ENCODE assay signal across 8 cellular contexts in the genomic region with DNA sequence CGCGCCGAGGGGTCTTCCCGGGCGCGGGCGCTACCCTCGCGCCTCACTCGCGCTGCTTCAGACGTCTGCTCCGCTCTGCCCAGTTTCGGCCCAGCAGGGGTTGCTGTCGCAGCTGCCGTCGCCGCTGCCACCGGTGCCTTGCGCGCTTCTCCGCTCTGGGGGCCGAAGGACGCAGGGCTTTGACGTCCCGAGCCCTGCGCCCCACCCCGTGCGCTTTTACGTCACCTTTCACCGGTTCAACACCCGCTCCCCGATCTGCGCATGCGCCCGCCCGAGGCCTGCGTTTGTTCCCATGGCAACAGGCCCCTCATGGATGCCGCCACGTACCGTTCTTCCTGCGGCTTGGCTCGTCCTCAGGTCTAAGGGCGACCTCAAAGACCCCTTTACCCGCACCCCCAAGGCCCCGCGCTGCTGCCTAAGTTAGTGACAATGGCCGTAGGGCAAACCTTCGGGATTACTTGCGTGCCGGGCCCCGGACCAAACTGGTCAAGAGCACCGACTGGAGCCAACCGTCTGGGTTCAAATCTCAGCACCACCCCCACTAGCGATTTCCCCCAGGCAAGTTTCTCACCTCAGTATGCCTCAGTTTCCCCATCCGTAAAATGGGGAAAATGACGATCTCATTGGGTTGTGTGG. TPM values are rescaled to one million over a fixed set of nuclear protein-coding genes. Genes with fewer than 3 reads are reported as not detected.
DNase-seq lines count a peak whose midpoint lies in the region; ATAC-seq and TF ChIP-seq lines count a peak whose summit lies in the region.

No MANE protein-coding gene starts in this region.

- no peaks in the 10 kb centered on the region for H3K9me3 Mint-ChIP-seq in activated naive CD8-positive, alpha-beta T cell treated with anti-CD3 and anti-CD28 coated beads for 36 hours

- ATAC-seq in HG02623 (IDR thresholded peaks at IDR 0.05; ENCODE audit: unreplicated experiment) = peak; percentile 35
- peak; percentile 36 for ATAC-seq in SK-N-SH treated with all-trans-retinoic acid at 6 μM for 48 hours
- ATAC-seq in Right ventricle myocardium inferior = peak; percentile 62

- H3K27ac Mint-ChIP-seq in activated naive CD8-positive, alpha-beta T cell treated with anti-CD3 and anti-CD28 coated beads for 36 hours = peak overlapping the region; percentile 80

- TF ChIP-seq EP300 in ovary (IDR thresholded peaks at IDR 0.05) = peak; percentile 36

- H3K4me1 Mint-ChIP-seq in activated naive CD8-positive, alpha-beta T cell treated with anti-CD3 and anti-CD28 coated beads for 36 hours = peaks cover 28% of the 10 kb centered on the region

- H3K9me3 ChIP-seq in ovary = no peaks in the 10 kb centered on the region
- H3K9me3 ChIP-seq in thyroid gland = no peaks in the 10 kb centered on the region

- DNase-seq in GM10266 (ENCODE audit: extremely low spot score) (peak; percentile 99), NCI-H1092 treated with DMSO at 0.1 percent for 48 hours (lab: John Stamatoyannopoulos, UW) (peak; percentile 99), Right ventricle myocardium inferior (ENCODE audit: missing footprints) (peak; percentile 99), ovary (peak; percentile 96 to 98 (median 98)), thyroid gland (peak; percentile 99)
- peak; percentile 99 for DNase-seq in activated naive CD8-positive, alpha-beta T cell treated with anti-CD3 and anti-CD28 coated beads for 36 hours

- H3K4me3 ChIP-seq in ovary (peak overlapping the region; percentile 80), thyroid gland (replicated peaks in 1 of 3) (peak overlapping the region; percentile 33 to 83 (median 56))

- peaks cover 8% of the 10 kb centered on the region for H3K36me3 Mint-ChIP-seq in activated naive CD8-positive, alpha-beta T cell treated with anti-CD3 and anti-CD28 coated beads for 36 hours

- H3K36me3 ChIP-seq in ovary (no peaks in the 10 kb centered on the region), thyroid gland (peaks cover 0 to 3% of the 10 kb centered on the region in 2 donors)

- peaks cover 13% of the 10 kb centered on the region for H3K4me1 ChIP-seq in ovary (ENCODE audit: insufficient read depth)
- H3K4me1 ChIP-seq in thyroid gland = peaks cover 27 to 31% of the 10 kb centered on the region in 2 donors

- 1% methylated on average over 54 to 57 of the region's 57 CpGs for WGBS in ovary, 3 donors
- 1% methylated on average over 22 to 28 of the region's 57 CpGs for WGBS in thyroid gland, 2 donors

- intact Hi-C loops in Right ventricle myocardium inferior (cut with DNase I) (loop anchor here (5.0 kb wide), 2 partner anchors 99 to 156 kb away; a partner anchor contains a TSS), ovary (cut with DNase I) (loop anchor here in 3 of 4 donors (2.0 to 10.0 kb wide), 4 partner anchors 64 to 156 kb away; a partner anchor contains a TSS), thyroid gland (cut with DNase I) (loop anchor here (5.0 to 10.0 kb wide), 2 partner anchors 116 to 154 kb away; a partner anchor contains a TSS)

- H3K4me3 Mint-ChIP-seq in activated naive CD8-positive, alpha-beta T cell treated with anti-CD3 and anti-CD28 coated beads for 36 hours = peak overlapping the region; percentile 89

- H3K27me3 Mint-ChIP-seq in activated naive CD8-positive, alpha-beta T cell treated with anti-CD3 and anti-CD28 coated beads for 36 hours = peaks cover 3% of the 10 kb centered on the region

- peak; percentile 48 for TF ChIP-seq POLR2A in ovary (IDR thresholded peaks at IDR 0.05)
- TF ChIP-seq POLR2A in thyroid gland (IDR thresholded peaks at IDR 0.05) = peak; percentile 68 to 69

- H3K27ac ChIP-seq in ovary (peak overlapping the region; percentile 42 to 79), thyroid gland (peak overlapping the region; percentile 93 to 99 (median 95))

- no peak for TF ChIP-seq CTCF in GM10266 (IDR thresholded peaks at IDR 0.05; ENCODE audit: control insufficient read depth, insufficient read depth, low read depth, missing control alignments)
- TF ChIP-seq CTCF in ovary (IDR thresholded peaks at IDR 0.05) = peak in 1 of 3 donors; percentile 6
- TF ChIP-seq CTCF in thyroid gland (IDR thresholded peaks at IDR 0.05) = no peak

- no peaks in the 10 kb centered on the region for H3K27me3 ChIP-seq in ovary
- H3K27me3 ChIP-seq in thyroid gland = no peaks in the 10 kb centered on the region

TF ChIP-seq in SK-N-SH treated with all-trans-retinoic acid at 6 μM for 48 hours, 23 proteins besides CTCF, POLR2A, EP300 and RAD21 (continues in another document):
- TF ChIP-seq PPARA (CRISPR knock-in tag; IDR thresholded peaks at IDR 0.05; ENCODE audit: borderline replicate concordance) (no peak), RARB (CRISPR knock-in tag; IDR thresholded peaks at IDR 0.05) (no peak), CSDC2 (CRISPR knock-in tag; IDR thresholded peaks at IDR 0.05) (no peak), ZNF8 (CRISPR knock-in tag; IDR thresholded peaks at IDR 0.05) (no peak), ARNTL (CRISPR knock-in tag; IDR thresholded peaks at IDR 0.05; ENCODE audit: borderline replicate concordance, low read depth) (no peak)
- TF ChIP-seq, protein P1, sequence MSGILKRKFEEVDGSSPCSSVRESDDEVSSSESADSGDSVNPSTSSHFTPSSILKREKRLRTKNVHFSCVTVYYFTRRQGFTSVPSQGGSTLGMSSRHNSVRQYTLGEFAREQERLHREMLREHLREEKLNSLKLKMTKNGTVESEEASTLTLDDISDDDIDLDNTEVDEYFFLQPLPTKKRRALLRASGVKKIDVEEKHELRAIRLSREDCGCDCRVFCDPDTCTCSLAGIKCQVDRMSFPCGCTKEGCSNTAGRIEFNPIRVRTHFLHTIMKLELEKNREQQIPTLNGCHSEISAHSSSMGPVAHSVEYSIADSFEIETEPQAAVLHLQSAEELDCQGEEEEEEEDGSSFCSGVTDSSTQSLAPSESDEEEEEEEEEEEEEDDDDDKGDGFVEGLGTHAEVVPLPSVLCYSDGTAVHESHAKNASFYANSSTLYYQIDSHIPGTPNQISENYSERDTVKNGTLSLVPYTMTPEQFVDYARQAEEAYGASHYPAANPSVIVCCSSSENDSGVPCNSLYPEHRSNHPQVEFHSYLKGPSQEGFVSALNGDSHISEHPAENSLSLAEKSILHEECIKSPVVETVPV (CRISPR knock-in tag; IDR thresholded peaks at IDR 0.05) = no peak
- TF ChIP-seq, protein P2, sequence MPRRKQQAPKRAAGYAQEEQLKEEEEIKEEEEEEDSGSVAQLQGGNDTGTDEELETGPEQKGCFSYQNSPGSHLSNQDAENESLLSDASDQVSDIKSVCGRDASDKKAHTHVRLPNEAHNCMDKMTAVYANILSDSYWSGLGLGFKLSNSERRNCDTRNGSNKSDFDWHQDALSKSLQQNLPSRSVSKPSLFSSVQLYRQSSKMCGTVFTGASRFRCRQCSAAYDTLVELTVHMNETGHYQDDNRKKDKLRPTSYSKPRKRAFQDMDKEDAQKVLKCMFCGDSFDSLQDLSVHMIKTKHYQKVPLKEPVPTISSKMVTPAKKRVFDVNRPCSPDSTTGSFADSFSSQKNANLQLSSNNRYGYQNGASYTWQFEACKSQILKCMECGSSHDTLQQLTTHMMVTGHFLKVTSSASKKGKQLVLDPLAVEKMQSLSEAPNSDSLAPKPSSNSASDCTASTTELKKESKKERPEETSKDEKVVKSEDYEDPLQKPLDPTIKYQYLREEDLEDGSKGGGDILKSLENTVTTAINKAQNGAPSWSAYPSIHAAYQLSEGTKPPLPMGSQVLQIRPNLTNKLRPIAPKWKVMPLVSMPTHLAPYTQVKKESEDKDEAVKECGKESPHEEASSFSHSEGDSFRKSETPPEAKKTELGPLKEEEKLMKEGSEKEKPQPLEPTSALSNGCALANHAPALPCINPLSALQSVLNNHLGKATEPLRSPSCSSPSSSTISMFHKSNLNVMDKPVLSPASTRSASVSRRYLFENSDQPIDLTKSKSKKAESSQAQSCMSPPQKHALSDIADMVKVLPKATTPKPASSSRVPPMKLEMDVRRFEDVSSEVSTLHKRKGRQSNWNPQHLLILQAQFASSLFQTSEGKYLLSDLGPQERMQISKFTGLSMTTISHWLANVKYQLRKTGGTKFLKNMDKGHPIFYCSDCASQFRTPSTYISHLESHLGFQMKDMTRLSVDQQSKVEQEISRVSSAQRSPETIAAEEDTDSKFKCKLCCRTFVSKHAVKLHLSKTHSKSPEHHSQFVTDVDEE (CRISPR knock-in tag; IDR thresholded peaks at IDR 0.05) = no peak

RNA-seq across cellular contexts. Expression of a gene that starts 0.6 kb away (rescaled TPM):
- total RNA-seq in activated naive CD8-positive, alpha-beta T cell treated with anti-CD3 and anti-CD28 coated beads for 36 hours = 10 to 100 TPM; 49.7 to 50.5 TPM
- total RNA-seq in Right ventricle myocardium inferior = 67.3 TPM
- total RNA-seq in ovary = 10 to 100 TPM; 15.8 to 66.1 (median 34.6) TPM
- polyA plus RNA-seq in ovary = 10 to 100 TPM in 1 of 2 donors, 1 to 10 TPM in 1; 3.8 to 35.9 TPM
- 100 to 1,000 TPM in 2 of 4 donors, 10 to 100 TPM in 2; 90.0 to 240 (median 148) TPM for total RNA-seq in thyroid gland

RNA-seq across cellular contexts. Expression of a gene that starts 3.4 kb away (rescaled TPM):
- total RNA-seq in activated naive CD8-positive, alpha-beta T cell treated with anti-CD3 and anti-CD28 coated beads for 36 hours = 10 to 100 TPM; 52.7 to 56.4 TPM
- total RNA-seq in Right ventricle myocardium inferior = 42.6 TPM
- 10 to 100 TPM in 3 of 7 donors, 1 to 10 TPM in 4; 3.1 to 77.2 (median 9.5) TPM for total RNA-seq in ovary
- 1 to 10 TPM; 5.3 to 6.1 TPM for polyA plus RNA-seq in ovary
- total RNA-seq in thyroid gland = 10 to 100 TPM; 22.8 to 52.6 (median 47.2) TPM

RNA-seq across cellular contexts. Expression of a gene that starts 14.6 kb away (rescaled TPM):
- total RNA-seq in activated naive CD8-positive, alpha-beta T cell treated with anti-CD3 and anti-CD28 coated beads for 36 hours = not detected
- total RNA-seq in Right ventricle myocardium inferior (not detected), ovary (not detected), thyroid gland (not detected)
- polyA plus RNA-seq in ovary = not detected

RNA-seq across cellular contexts. Expression of a gene that starts 25.8 kb away (rescaled TPM):
- total RNA-seq in activated naive CD8-positive, alpha-beta T cell treated with anti-CD3 and anti-CD28 coated beads for 36 hours = 100 to 1,000 TPM; 107 to 112 TPM
- total RNA-seq in Right ventricle myocardium inferior (57.4 TPM), ovary (100 to 1,000 TPM in 1 of 7 donors, 10 to 100 TPM in 6; 49.1 to 103 (median 65.4) TPM), thyroid gland (100 to 1,000 TPM in 1 of 4 donors, 10 to 100 TPM in 3; 58.2 to 100 (median 83.2) TPM)
- 100 to 1,000 TPM in 1 of 2 donors, 10 to 100 TPM in 1; 33.5 to 114 TPM for polyA plus RNA-seq in ovary

RNA-seq across cellular contexts. Expression of a gene that starts 39.6 kb away (rescaled TPM):
- 10 to 100 TPM; 43.7 to 45.8 TPM for total RNA-seq in activated naive CD8-positive, alpha-beta T cell treated with anti-CD3 and anti-CD28 coated beads for 36 hours
- 85.3 TPM for total RNA-seq in Right ventricle myocardium inferior
- total RNA-seq in ovary = 10 to 100 TPM; 37.6 to 69.8 (median 44.8) TPM
- 10 to 100 TPM in 1 of 2 donors, 1 to 10 TPM in 1; 2.7 to 44.3 TPM for polyA plus RNA-seq in ovary
- total RNA-seq in thyroid gland = 100 to 1,000 TPM in 1 of 4 donors, 10 to 100 TPM in 3; 69.0 to 138 (median 95.8) TPM

Comparison
In these comparisons a context has a peak if more than half of its experiments do, and no peak if none do; other contexts are left out.
1. Peak in every context shown above with its lines: DNase-seq, ATAC-seq, H3K4me3 ChIP-seq and H3K27ac ChIP-seq.